ENCODE assay signal across 20 cellular contexts in genomic region chr3:133459400-133459799, GRCh38. TPM values are rescaled to one million over a fixed set of nuclear protein-coding genes. Genes with fewer than 3 reads are reported as not detected.
DNase-seq lines count a peak whose midpoint lies in the region; TF ChIP-seq lines count a peak whose summit lies in the region.
"Had no signal": no experiment of that assay in that cellular context is flagged by ENCODE, and none has a peak within 500 bp of the region (broad histone marks: within the 10 kb centered on the region; RNA-seq: fewer than 3 reads in every experiment).

No MANE protein-coding gene starts in this region.

- H3F3A ChIP-seq in GM23248 (ENCODE audit: insufficient read depth), result no peaks in the 10 kb centered on the region

- no peak for TF ChIP-seq CTCF in sigmoid colon (IDR thresholded peaks at IDR 0.05)

- intact Hi-C loops in sigmoid colon (cut with DNase I), result no loop called here

- H3K36me3 ChIP-seq in GM23248 (ENCODE audit: low read depth) (no peaks in the 10 kb centered on the region), SJCRH30 (no peaks in the 10 kb centered on the region), sigmoid colon (no peaks in the 10 kb centered on the region)
- H3K36me3 ChIP-seq: SJSA1, vagina had no signal

- H3K9me3 ChIP-seq in GM23248 (ENCODE audit: low read depth) (no peaks in the 10 kb centered on the region), SJCRH30 (replicated peaks) (no peaks in the 10 kb centered on the region), sigmoid colon (no peaks in the 10 kb centered on the region)
- H3K9me3 ChIP-seq: SJSA1, vagina had no signal

- H3K4me3 ChIP-seq in GM23248 (no peak overlapping the region), SJCRH30 (no peak overlapping the region), sigmoid colon (no peak overlapping the region)
- H3K4me3 ChIP-seq: SJSA1, vagina had no signal

- TF ChIP-seq POLR2A in sigmoid colon (IDR thresholded peaks at IDR 0.05), result no peak

- TF ChIP-seq EP300 in sigmoid colon (IDR thresholded peaks at IDR 0.05), result no peak

- in situ Hi-C loops in GM23248 (cut with MboI), result loop anchor here (25.0 kb wide), 1 partner anchor 353 kb away; the partner anchor contains the start of gene SRPRB

- H3K9me2 ChIP-seq in GM23248 (ENCODE audit: insufficient read depth), result no peaks in the 10 kb centered on the region

- H2AFZ ChIP-seq in GM23248, result no peak overlapping the region

- DNase-seq in GM23248, result peak; percentile 13
- peak; percentile 15 to 24 for DNase-seq in SJCRH30
- DNase-seq in kidney glomerular epithelial cell (lab: John Stamatoyannopoulos, UW), result peak; percentile 46
- DNase-seq in sigmoid colon, result peak; percentile 72
- no peak for DNase-seq in SIG-M5 treated with dmso at 0.1 percent for 504 hours (lab: John Stamatoyannopoulos, UW; ENCODE audit: unreplicated experiment)
- no peak for DNase-seq in NCI-H748 (lab: John Stamatoyannopoulos, UW; ENCODE audit: unreplicated experiment)
- no peak for DNase-seq in NCI-H2107 treated with DMSO at 0.1 percent for 48 hours (lab: John Stamatoyannopoulos, UW; ENCODE audit: unreplicated experiment)
- no peak for DNase-seq in GDM1 (lab: John Stamatoyannopoulos, UW)
- DNase-seq: activated CD8-positive, alpha-beta memory T cell treated with anti-CD3 and anti-CD28 coated beads for 24 hours; activated naive CD4-positive, alpha-beta T cell treated with anti-CD3 and anti-CD28 coated beads for 36 hours; AML-193; DMS53; mesendoderm; NCI-H1436 treated with DMSO at 0.1 percent for 48 hours; stimulated activated CD4-positive, alpha-beta T cell treated with anti-CD3 and anti-CD28 coated beads, Interleukin-1b, Interleukin-23, amount 100 ng/mL, for 48 hours; stimulated activated CD8-positive, alpha-beta memory T cell treated with anti-CD3 and anti-CD28 coated beads, Interleukin-4, amount 100 ng/mL, for 48 hours had no signal

- H3K27me3 ChIP-seq in GM23248 (replicated peaks; ENCODE audit: insufficient read depth) (no peaks in the 10 kb centered on the region; the same call in 1 of the 2 replicates), SJCRH30 (no peaks in the 10 kb centered on the region), sigmoid colon (no peaks in the 10 kb centered on the region)
- H3K27me3 ChIP-seq: SJSA1, vagina had no signal

- H3K9ac ChIP-seq in GM23248, result no peak overlapping the region

- 11 to 17% methylated on average over 6 of the region's 6 CpGs for WGBS in GM23248 (ENCODE audit: low coverage in 1 of 2, low lambda C conversion rate in 2 of 2, missing lambda C conversion rate in 2 of 2), 2 experiments
- WGBS in sigmoid colon, 2 donors, result 21 to 63% methylated on average over 6 of the region's 6 CpGs

- no peaks in the 10 kb centered on the region for H3K4me1 ChIP-seq in GM23248 (ENCODE audit: insufficient read depth)
- peaks cover 27% of the 10 kb centered on the region for H3K4me1 ChIP-seq in SJCRH30
- H3K4me1 ChIP-seq in sigmoid colon, result peaks cover 0 to 13% (median 9%) of the 10 kb centered on the region in 4 donors
- H3K4me1 ChIP-seq: SJSA1 had no signal

- H4K20me1 ChIP-seq in GM23248 (ENCODE audit: insufficient read depth), result no peaks in the 10 kb centered on the region

- no peaks in the 10 kb centered on the region for H3K79me2 ChIP-seq in GM23248 (ENCODE audit: insufficient read depth)

- no peak overlapping the region for H3K4me2 ChIP-seq in GM23248 (ENCODE audit: unreplicated experiment)

- no peak overlapping the region for H3K27ac ChIP-seq in GM23248
- H3K27ac ChIP-seq in SJCRH30, result no peak overlapping the region
- H3K27ac ChIP-seq in sigmoid colon, result peak overlapping the region; percentile 13 to 53 (median 39)
- H3K27ac ChIP-seq: SJSA1, vagina had no signal

RNA-seq across cellular contexts. Expression of gene BFSP2, which starts 59.5 kb away (rescaled TPM):
- total RNA-seq in GM23248 (2014; rRNA removed; shearing (Covaris generic)), result not detected in 2 replicates
- polyA plus RNA-seq in GM23248 (2016; fragmentation: Nextera tagmentation; extraction: Ambion mirVana) (not detected in 2 replicates), sigmoid colon (1 to 10 TPM in 1 of 3 donors, not detected in 2; 2.5 TPM)
- total RNA-seq in SJCRH30 (2014; rRNA removed; shearing (Covaris generic)), result 0.41 TPM in 1 of 2 replicates, not detected in the other
- total RNA-seq in sigmoid colon, result not detected
- total RNA-seq: activated naive CD4-positive, alpha-beta T cell treated with anti-CD3 and anti-CD28 coated beads for 36 hours; endothelial cell of umbilical vein; posterior vena cava; SJSA1; vagina had no signal
- polyA plus RNA-seq: endothelial cell of umbilical vein had no signal

Comparison
In these comparisons a context has a peak if more than half of its experiments do, and no peak if none do; other contexts are left out.
1. DNase-seq: peak in GM23248 (single experiment), SJCRH30 (2 of 2), kidney glomerular epithelial cell (single experiment) and sigmoid colon (single experiment); none in SIG-M5 treated with dmso at 0.1 percent for 504 hours (single experiment), NCI-H748 (single experiment), NCI-H2107 treated with DMSO at 0.1 percent for 48 hours (single experiment) and GDM1 (single experiment).
2. H3K27ac ChIP-seq: peak in sigmoid colon (4 of 4); none in GM23248 (single experiment) and SJCRH30 (single experiment).